ENCODE assay signal across 18 cellular contexts in genomic region chr22:39290248-39290720, GRCh38. TPM values are rescaled to one million over a fixed set of nuclear protein-coding genes. Genes with fewer than 3 reads are reported as not detected.
DNase-seq lines count a peak whose midpoint lies in the region; ATAC-seq and TF ChIP-seq lines count a peak whose summit lies in the region.
"Had no signal": no experiment of that assay in that cellular context is flagged by ENCODE, and none has a peak within 500 bp of the region (broad histone marks: within the 10 kb centered on the region; RNA-seq: fewer than 3 reads in every experiment).

No MANE protein-coding gene starts in this region.

- H3K27me3 ChIP-seq in AG04450 (ENCODE audit: control insufficient read depth, insufficient read depth, low read length) (no peaks in the 10 kb centered on the region), Panc1 (ENCODE audit: control insufficient read depth, insufficient read depth, low read length) (no peaks in the 10 kb centered on the region), neuronal stem cell (ENCODE audit: control insufficient read depth in 3 of 3, insufficient read depth in 3 of 3, low read depth in 1 of 3, low read length in 3 of 3) (no peaks in the 10 kb centered on the region)
- H3K27me3 ChIP-seq: esophagus squamous epithelium, upper lobe of right lung had no signal

- H2AK5ac ChIP-seq in neuronal stem cell (ENCODE audit: low read depth, low read length): peak overlapping the region; percentile 94

- H2AFZ ChIP-seq in neuronal stem cell (ENCODE audit: low read length): no peak overlapping the region

- H4K91ac ChIP-seq in neuronal stem cell (ENCODE audit: low read depth, low read length, poor library complexity): no peak overlapping the region

- peaks cover 61% of the 10 kb centered on the region for H3K4me1 ChIP-seq in Panc1 (ENCODE audit: control insufficient read depth, insufficient read depth, low read length)
- peaks cover 10 to 28% of the 10 kb centered on the region in 2 donors for H3K4me1 ChIP-seq in neuronal stem cell (ENCODE audit: control insufficient read depth in 2 of 2, insufficient read depth in 1 of 2, low read depth in 1 of 2, low read length in 2 of 2)

- H2BK120ac ChIP-seq in neuronal stem cell (ENCODE audit: low read depth, low read length): no peak overlapping the region

- DNase-seq in AG04450 (ENCODE audit: low read depth, low spot score) (no peak), Panc1 (ENCODE audit: low read depth, low spot score) (no peak), epithelial cell of esophagus (ENCODE audit: low read depth) (peak; percentile 93), neuronal stem cell (ENCODE audit: low spot score) (no peak), lower leg skin (ENCODE audit: low spot score in 2 of 2) (no peak), coronary artery (ENCODE audit: low spot score) (no peak), medulla oblongata (ENCODE audit: extremely low spot score) (no peak)
- DNase-seq in effector CD8-positive, alpha-beta T cell (lab: John Stamatoyannopoulos, UW): no peak
- DNase-seq: activated CD8-positive, alpha-beta T cell treated with anti-CD3 and anti-CD28 coated beads, Interleukin-2, amount 10 ng/mL, durations not matched to agents 7 days and 5 days; activated T-cell treated with anti-CD3 and anti-CD28 coated beads, Interleukin-2, amount 50 U/mL, for 4 hours; CD4-positive, alpha-beta T cell; DMS79; esophagus squamous epithelium; NCI-H187 treated with DMSO at 0.1 percent for 48 hours; retina; stimulated activated naive CD4-positive, alpha-beta T cell; upper lobe of right lung had no signal

- H3K18ac ChIP-seq in neuronal stem cell (ENCODE audit: low read length): peak overlapping the region; percentile 65

- no peak overlapping the region for H4K8ac ChIP-seq in neuronal stem cell (ENCODE audit: low read depth, low read length)

- H3K23ac ChIP-seq in neuronal stem cell (ENCODE audit: low read depth, low read length, poor library complexity): no peak overlapping the region

- H3K27ac ChIP-seq in AG04450 (ENCODE audit: low read depth, low read length) (peak overlapping the region; percentile 11), Panc1 (ENCODE audit: low read length) (peak overlapping the region; percentile 72), neuronal stem cell (replicated peaks; ENCODE audit: low read length) (no peak overlapping the region), coronary artery (peak overlapping the region in 1 of 2 donors; percentile 85)
- H3K27ac ChIP-seq: upper lobe of right lung had no signal

- CTCF ChIA-PET in AG04450 (lab: Charles Lee) (interaction anchor here (0.9 kb wide), 1 partner anchor 119 kb away, joined by 4 read pairs; no protein-coding TSS in a partner anchor), Panc1 (lab: Charles Lee) (interaction anchor here (0.8 kb wide), 1 partner anchor 116 kb away, joined by 3 read pairs; no protein-coding TSS in a partner anchor)

- WGBS in neuronal stem cell (ENCODE audit: extremely low coverage in 2 of 2, insufficient read length in 2 of 2, insufficient replicate concordance in 1 of 2), 2 donors: no CpG with 5 or more reads among the region's 12 CpGs
- 64 to 72% methylated on average over 12 of the region's 12 CpGs for WGBS in lower leg skin, 2 donors

- H3K4ac ChIP-seq in neuronal stem cell (ENCODE audit: low read length): no peak overlapping the region

- H3K79me1 ChIP-seq in neuronal stem cell (ENCODE audit: low read depth, low read length): no peaks in the 10 kb centered on the region

- H3K9ac ChIP-seq in neuronal stem cell (ENCODE audit: low read depth, low read length, poor library complexity): peak overlapping the region; percentile 47

- in situ Hi-C loops in Panc1 (cut with HindIII; ENCODE audit: low pct_unique_long_range_greater_than_20kb, low sequenced_read_pairs): no loop called here

- H3K4me2 ChIP-seq in neuronal stem cell (ENCODE audit: insufficient read depth, low read length, poor library complexity, severe bottlenecking): no peak overlapping the region

- H2BK5ac ChIP-seq in neuronal stem cell (ENCODE audit: low read length): peak overlapping the region; percentile 43

- no TSS peak for BruUV-seq in Panc1 (replicated peaks; lab: Mats Ljungman, UMichigan)

- no peak for TF ChIP-seq POLR2A in lower leg skin (IDR thresholded peaks at IDR 0.05)

- intact Hi-C loops in Panc1 (cut with micrococcal nuclease; ENCODE audit: unreplicated experiment): loop anchor here (5.0 kb wide), 1 partner anchor 33 kb away; no protein-coding TSS in a partner anchor
- intact Hi-C loops in lower leg skin (cut with DNase I; ENCODE audit: low total_unique reads): no loop called here

- peak; percentile 6 for ATAC-seq in Panc1
- ATAC-seq: activated CD8-positive, alpha-beta T cell treated with anti-CD3 and anti-CD28 coated beads, Interleukin-2, amount 10 ng/mL, durations not matched to agents 7 days and 5 days; activated T-cell treated with anti-CD3 and anti-CD28 coated beads, Interleukin-2, amount 50 U/mL, for 4 hours had no signal

- POLR2A ChIA-PET in AG04450 (lab: Yijun Ruan, JAX) (interaction anchor here (0.6 kb wide), 1 partner anchor 21 kb away, joined by 3 read pairs; no protein-coding TSS in a partner anchor), Panc1 (lab: Charles Lee) (interaction anchor here (0.6 kb wide), 1 partner anchor 106 kb away, joined by 4 read pairs; no protein-coding TSS in a partner anchor)

- H3K36me3 ChIP-seq in Panc1 (ENCODE audit: control insufficient read depth, insufficient read depth, low read length) (no peaks in the 10 kb centered on the region), neuronal stem cell (replicated peaks in 1 of 2; ENCODE audit: control insufficient read depth in 2 of 2, insufficient read depth in 2 of 2, low read length in 2 of 2) (no peaks in the 10 kb centered on the region)
- H3K36me3 ChIP-seq: esophagus squamous epithelium, upper lobe of right lung had no signal

- H3K9me3 ChIP-seq in AG04450 (ENCODE audit: control insufficient read depth, insufficient read depth, low read length) (peaks cover under 1% of the 10 kb centered on the region), Panc1 (ENCODE audit: control insufficient read depth, insufficient read depth, low read depth, low read length) (no peaks in the 10 kb centered on the region), neuronal stem cell (replicated peaks in 1 of 2; ENCODE audit: control insufficient read depth in 2 of 2, insufficient read depth in 1 of 2, low read depth in 1 of 2, low read length in 2 of 2) (no peaks in the 10 kb centered on the region)
- H3K9me3 ChIP-seq: upper lobe of right lung had no signal

- H2BK12ac ChIP-seq in neuronal stem cell (ENCODE audit: low read length): no peak overlapping the region

- TF ChIP-seq CTCF in AG04450 (IDR thresholded peaks at IDR 0.05; ENCODE audit: low read depth, low read length): no peak
- TF ChIP-seq CTCF in Panc1 (IDR thresholded peaks at IDR 0.05): no peak
- no peak for TF ChIP-seq CTCF in epithelial cell of esophagus (IDR thresholded peaks at IDR 0.05; ENCODE audit: insufficient read depth, low read depth, low read length, missing control alignments)
- no peak for TF ChIP-seq CTCF in lower leg skin (IDR thresholded peaks at IDR 0.05)
- TF ChIP-seq CTCF in coronary artery (IDR thresholded peaks at IDR 0.05): no peak

- no peak overlapping the region for H3K14ac ChIP-seq in neuronal stem cell (ENCODE audit: low read length)

- peak overlapping the region; percentile 95 for H2BK15ac ChIP-seq in neuronal stem cell (ENCODE audit: low read length)

- H3K4me3 ChIP-seq in AG04450 (ENCODE audit: low read depth, low read length) (no peak overlapping the region), Panc1 (ENCODE audit: low read depth in 2 of 2, low read length in 2 of 2) (no peak overlapping the region), epithelial cell of esophagus (ENCODE audit: low read length) (no peak overlapping the region), neuronal stem cell (ENCODE audit: low read length in 2 of 2) (no peak overlapping the region), lower leg skin (ENCODE audit: low read depth, poor library complexity, severe bottlenecking) (no peak overlapping the region), coronary artery (no peak overlapping the region)
- H3K4me3 ChIP-seq: esophagus squamous epithelium, upper lobe of right lung had no signal

RNA-seq across cellular contexts. Expression of gene RPL3, which starts 29.1 kb away (rescaled TPM):
- polyA plus RNA-seq in AG04450 (2011; rRNA removed): 3,445 and 3,813 TPM in 2 replicates
- polyA minus RNA-seq in AG04450 (2011; rRNA and poly(A)+ RNA removed): 2,106 and 2,539 TPM in 2 replicates
- total RNA-seq in Panc1 (2021; ENCODE audit: unreplicated experiment): 885 TPM
- 1,559 TPM for polyA plus RNA-seq in Panc1 (2012; ENCODE audit: insufficient read length)
- 3,109 TPM for polyA plus RNA-seq in neuronal stem cell (2013, experiment 1 of 2)
- polyA plus RNA-seq in neuronal stem cell (2013, experiment 2 of 2): 3,051 TPM
- total RNA-seq in lower leg skin: 1,000 to 10,000 TPM; 2,414 to 3,362 (median 2,993) TPM

RNA-seq across cellular contexts. Expression of gene PDGFB, which starts 45.5 kb away (rescaled TPM):
- 0.12 and 0.19 TPM in 2 replicates for polyA plus RNA-seq in AG04450 (2011; rRNA removed)
- 0.41 and 0.78 TPM in 2 replicates for polyA minus RNA-seq in AG04450 (2011; rRNA and poly(A)+ RNA removed)
- total RNA-seq in Panc1 (2021; ENCODE audit: unreplicated experiment) (78.0 TPM), lower leg skin (10 to 100 TPM; 12.2 to 22.3 (median 17.5) TPM)
- 109 TPM for polyA plus RNA-seq in Panc1 (2012; ENCODE audit: insufficient read length)
- polyA plus RNA-seq in neuronal stem cell (2013, experiment 1 of 2): 2.6 TPM
- polyA plus RNA-seq in neuronal stem cell (2013, experiment 2 of 2): 2.8 TPM

RNA-seq across cellular contexts. Expression of gene SYNGR1, which starts 59.5 kb away (rescaled TPM):
- 20.8 and 31.7 TPM in 2 replicates for polyA plus RNA-seq in AG04450 (2011; rRNA removed)
- 7.8 and 10.0 TPM in 2 replicates for polyA minus RNA-seq in AG04450 (2011; rRNA and poly(A)+ RNA removed)
- total RNA-seq in Panc1 (2021; ENCODE audit: unreplicated experiment) (17.8 TPM), lower leg skin (10 to 100 TPM; 25.5 to 51.3 (median 38.9) TPM)
- polyA plus RNA-seq in Panc1 (2012; ENCODE audit: insufficient read length): 47.0 TPM
- polyA plus RNA-seq in neuronal stem cell (2013, experiment 1 of 2): 27.7 TPM
- 26.2 TPM for polyA plus RNA-seq in neuronal stem cell (2013, experiment 2 of 2)
- total RNA-seq: T-helper 1 cell treated with Interleukin-12 subunit alpha and Interleukin-12 subunit beta and Interleukin-4 antibody, amounts not matched to agents 30 ng/mL and 1 ng/mL, for 36 hours had no signal
